ENCODE assay signal across 1 cellular context in the genomic region with DNA sequence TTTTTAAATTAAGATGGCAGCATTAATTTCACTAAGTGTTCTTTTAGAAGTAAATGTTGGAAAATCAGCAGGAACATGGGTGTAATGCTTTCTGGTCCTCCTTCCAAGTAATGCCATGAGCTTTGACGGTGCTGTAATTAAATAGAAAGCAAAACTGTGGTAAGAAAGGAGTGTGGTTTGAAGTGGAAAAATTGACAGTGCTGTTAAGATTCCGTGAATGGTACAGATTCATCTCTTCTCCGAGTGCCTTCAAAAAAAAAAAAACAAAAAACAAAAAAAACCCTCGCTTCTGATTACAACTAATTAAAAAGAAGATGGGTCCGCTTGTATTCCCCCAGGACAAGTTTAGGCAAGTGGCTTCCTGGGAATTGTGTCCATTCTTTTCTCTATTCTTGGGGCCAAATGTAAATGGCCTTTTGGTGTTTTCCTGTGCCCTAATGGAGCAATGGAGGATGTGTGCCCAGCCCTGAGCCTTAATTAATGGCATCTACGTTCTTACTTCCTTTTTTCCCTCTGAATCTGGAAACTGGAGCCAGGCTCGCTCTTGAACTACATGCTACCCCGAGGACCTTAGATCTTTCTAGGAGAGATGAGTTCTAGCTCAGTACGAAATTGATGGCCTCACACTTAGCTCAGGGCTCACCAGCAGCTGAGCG.
A peak's percentile ranks its signal among the peaks of the same experiment; 100 is the strongest.
TF ChIP-seq lines count a peak whose summit lies in the region.

No MANE protein-coding gene starts in this region.

TF ChIP-seq in GM12878, 131 proteins besides CTCF, POLR2A, EP300 and RAD21 (continued from another document and continues in another):
- TF ChIP-seq, protein P1, sequence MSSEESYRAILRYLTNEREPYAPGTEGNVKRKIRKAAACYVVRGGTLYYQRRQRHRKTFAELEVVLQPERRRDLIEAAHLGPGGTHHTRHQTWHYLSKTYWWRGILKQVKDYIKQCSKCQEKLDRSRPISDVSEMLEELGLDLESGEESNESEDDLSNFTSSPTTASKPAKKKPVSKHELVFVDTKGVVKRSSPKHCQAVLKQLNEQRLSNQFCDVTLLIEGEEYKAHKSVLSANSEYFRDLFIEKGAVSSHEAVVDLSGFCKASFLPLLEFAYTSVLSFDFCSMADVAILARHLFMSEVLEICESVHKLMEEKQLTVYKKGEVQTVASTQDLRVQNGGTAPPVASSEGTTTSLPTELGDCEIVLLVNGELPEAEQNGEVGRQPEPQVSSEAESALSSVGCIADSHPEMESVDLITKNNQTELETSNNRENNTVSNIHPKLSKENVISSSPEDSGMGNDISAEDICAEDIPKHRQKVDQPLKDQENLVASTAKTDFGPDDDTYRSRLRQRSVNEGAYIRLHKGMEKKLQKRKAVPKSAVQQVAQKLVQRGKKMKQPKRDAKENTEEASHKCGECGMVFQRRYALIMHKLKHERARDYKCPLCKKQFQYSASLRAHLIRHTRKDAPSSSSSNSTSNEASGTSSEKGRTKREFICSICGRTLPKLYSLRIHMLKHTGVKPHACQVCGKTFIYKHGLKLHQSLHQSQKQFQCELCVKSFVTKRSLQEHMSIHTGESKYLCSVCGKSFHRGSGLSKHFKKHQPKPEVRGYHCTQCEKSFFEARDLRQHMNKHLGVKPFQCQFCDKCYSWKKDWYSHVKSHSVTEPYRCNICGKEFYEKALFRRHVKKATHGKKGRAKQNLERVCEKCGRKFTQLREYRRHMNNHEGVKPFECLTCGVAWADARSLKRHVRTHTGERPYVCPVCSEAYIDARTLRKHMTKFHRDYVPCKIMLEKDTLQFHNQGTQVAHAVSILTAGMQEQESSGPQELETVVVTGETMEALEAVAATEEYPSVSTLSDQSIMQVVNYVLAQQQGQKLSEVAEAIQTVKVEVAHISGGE (CRISPR knock-in tag; IDR thresholded peaks at IDR 0.05): no peak
- TF ChIP-seq, protein P2, sequence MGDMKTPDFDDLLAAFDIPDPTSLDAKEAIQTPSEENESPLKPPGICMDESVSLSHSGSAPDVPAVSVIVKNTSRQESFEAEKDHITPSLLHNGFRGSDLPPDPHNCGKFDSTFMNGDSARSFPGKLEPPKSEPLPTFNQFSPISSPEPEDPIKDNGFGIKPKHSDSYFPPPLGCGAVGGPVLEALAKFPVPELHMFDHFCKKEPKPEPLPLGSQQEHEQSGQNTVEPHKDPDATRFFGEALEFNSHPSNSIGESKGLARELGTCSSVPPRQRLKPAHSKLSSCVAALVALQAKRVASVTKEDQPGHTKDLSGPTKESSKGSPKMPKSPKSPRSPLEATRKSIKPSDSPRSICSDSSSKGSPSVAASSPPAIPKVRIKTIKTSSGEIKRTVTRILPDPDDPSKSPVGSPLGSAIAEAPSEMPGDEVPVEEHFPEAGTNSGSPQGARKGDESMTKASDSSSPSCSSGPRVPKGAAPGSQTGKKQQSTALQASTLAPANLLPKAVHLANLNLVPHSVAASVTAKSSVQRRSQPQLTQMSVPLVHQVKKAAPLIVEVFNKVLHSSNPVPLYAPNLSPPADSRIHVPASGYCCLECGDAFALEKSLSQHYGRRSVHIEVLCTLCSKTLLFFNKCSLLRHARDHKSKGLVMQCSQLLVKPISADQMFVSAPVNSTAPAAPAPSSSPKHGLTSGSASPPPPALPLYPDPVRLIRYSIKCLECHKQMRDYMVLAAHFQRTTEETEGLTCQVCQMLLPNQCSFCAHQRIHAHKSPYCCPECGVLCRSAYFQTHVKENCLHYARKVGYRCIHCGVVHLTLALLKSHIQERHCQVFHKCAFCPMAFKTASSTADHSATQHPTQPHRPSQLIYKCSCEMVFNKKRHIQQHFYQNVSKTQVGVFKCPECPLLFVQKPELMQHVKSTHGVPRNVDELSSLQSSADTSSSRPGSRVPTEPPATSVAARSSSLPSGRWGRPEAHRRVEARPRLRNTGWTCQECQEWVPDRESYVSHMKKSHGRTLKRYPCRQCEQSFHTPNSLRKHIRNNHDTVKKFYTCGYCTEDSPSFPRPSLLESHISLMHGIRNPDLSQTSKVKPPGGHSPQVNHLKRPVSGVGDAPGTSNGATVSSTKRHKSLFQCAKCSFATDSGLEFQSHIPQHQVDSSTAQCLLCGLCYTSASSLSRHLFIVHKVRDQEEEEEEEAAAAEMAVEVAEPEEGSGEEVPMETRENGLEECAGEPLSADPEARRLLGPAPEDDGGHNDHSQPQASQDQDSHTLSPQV (IDR thresholded peaks at IDR 0.05): no peak
- TF ChIP-seq FOXK2 (IDR thresholded peaks at IDR 0.05): no peak
- no peak for TF ChIP-seq LARP7 (IDR thresholded peaks at IDR 0.05)
- TF ChIP-seq, protein P3, sequence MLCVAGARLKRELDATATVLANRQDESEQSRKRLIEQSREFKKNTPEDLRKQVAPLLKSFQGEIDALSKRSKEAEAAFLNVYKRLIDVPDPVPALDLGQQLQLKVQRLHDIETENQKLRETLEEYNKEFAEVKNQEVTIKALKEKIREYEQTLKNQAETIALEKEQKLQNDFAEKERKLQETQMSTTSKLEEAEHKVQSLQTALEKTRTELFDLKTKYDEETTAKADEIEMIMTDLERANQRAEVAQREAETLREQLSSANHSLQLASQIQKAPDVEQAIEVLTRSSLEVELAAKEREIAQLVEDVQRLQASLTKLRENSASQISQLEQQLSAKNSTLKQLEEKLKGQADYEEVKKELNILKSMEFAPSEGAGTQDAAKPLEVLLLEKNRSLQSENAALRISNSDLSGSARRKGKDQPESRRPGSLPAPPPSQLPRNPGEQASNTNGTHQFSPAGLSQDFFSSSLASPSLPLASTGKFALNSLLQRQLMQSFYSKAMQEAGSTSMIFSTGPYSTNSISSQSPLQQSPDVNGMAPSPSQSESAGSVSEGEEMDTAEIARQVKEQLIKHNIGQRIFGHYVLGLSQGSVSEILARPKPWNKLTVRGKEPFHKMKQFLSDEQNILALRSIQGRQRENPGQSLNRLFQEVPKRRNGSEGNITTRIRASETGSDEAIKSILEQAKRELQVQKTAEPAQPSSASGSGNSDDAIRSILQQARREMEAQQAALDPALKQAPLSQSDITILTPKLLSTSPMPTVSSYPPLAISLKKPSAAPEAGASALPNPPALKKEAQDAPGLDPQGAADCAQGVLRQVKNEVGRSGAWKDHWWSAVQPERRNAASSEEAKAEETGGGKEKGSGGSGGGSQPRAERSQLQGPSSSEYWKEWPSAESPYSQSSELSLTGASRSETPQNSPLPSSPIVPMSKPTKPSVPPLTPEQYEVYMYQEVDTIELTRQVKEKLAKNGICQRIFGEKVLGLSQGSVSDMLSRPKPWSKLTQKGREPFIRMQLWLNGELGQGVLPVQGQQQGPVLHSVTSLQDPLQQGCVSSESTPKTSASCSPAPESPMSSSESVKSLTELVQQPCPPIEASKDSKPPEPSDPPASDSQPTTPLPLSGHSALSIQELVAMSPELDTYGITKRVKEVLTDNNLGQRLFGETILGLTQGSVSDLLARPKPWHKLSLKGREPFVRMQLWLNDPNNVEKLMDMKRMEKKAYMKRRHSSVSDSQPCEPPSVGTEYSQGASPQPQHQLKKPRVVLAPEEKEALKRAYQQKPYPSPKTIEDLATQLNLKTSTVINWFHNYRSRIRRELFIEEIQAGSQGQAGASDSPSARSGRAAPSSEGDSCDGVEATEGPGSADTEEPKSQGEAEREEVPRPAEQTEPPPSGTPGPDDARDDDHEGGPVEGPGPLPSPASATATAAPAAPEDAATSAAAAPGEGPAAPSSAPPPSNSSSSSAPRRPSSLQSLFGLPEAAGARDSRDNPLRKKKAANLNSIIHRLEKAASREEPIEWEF (IDR thresholded peaks at IDR 0.05; ENCODE audit: insufficient replicate concordance, low read depth, low read length): no peak
- TF ChIP-seq MEF2B (IDR thresholded peaks at IDR 0.05; ENCODE audit: partially characterized antibody, poor library complexity, severe bottlenecking): peak; percentile 7
- no peak for TF ChIP-seq CHD2 (IDR thresholded peaks at IDR 0.05; ENCODE audit: borderline replicate concordance, low read depth, low read length)
- TF ChIP-seq ZSCAN29 (IDR thresholded peaks at IDR 0.05): no peak
- no peak for TF ChIP-seq SRF (IDR thresholded peaks at IDR 0.05; ENCODE audit: low read depth in 2 of 2, low read length in 2 of 2)
- TF ChIP-seq NR2C2 (IDR thresholded peaks at IDR 0.05; ENCODE audit: borderline replicate concordance, control insufficient read depth, insufficient read length, low read depth): no peak
- no peak; the same call in 1 of the 2 replicates for TF ChIP-seq MTA2 (IDR thresholded peaks at IDR 0.05; ENCODE audit: low read depth)
- TF ChIP-seq, protein P4, sequence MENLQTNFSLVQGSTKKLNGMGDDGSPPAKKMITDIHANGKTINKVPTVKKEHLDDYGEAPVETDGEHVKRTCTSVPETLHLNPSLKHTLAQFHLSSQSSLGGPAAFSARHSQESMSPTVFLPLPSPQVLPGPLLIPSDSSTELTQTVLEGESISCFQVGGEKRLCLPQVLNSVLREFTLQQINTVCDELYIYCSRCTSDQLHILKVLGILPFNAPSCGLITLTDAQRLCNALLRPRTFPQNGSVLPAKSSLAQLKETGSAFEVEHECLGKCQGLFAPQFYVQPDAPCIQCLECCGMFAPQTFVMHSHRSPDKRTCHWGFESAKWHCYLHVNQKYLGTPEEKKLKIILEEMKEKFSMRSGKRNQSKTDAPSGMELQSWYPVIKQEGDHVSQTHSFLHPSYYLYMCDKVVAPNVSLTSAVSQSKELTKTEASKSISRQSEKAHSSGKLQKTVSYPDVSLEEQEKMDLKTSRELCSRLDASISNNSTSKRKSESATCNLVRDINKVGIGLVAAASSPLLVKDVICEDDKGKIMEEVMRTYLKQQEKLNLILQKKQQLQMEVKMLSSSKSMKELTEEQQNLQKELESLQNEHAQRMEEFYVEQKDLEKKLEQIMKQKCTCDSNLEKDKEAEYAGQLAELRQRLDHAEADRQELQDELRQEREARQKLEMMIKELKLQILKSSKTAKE (IDR thresholded peaks at IDR 0.05; ENCODE audit: low read depth, poor library complexity, severe bottlenecking): peak; percentile 18
- TF ChIP-seq TCF12 (IDR thresholded peaks at IDR 0.05; ENCODE audit: low read depth, low read length): no peak
- TF ChIP-seq EZH2 (IDR thresholded peaks at IDR 0.05; ENCODE audit: borderline replicate concordance, control insufficient read depth, low read depth, low read length): no peak
- no peak for TF ChIP-seq SP1 (IDR thresholded peaks at IDR 0.05; ENCODE audit: low read depth, low read length)
- TF ChIP-seq IKZF1 (conservative IDR thresholded peaks at IDR 0.05): peak; percentile 45; the same call in 1 of the 2 replicates
- TF ChIP-seq, protein P5, sequence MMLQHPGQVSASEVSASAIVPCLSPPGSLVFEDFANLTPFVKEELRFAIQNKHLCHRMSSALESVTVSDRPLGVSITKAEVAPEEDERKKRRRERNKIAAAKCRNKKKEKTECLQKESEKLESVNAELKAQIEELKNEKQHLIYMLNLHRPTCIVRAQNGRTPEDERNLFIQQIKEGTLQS (IDR thresholded peaks at IDR 0.05; ENCODE audit: borderline replicate concordance, extremely low read depth, low read depth, low read length): no peak
- TF ChIP-seq BACH1 (IDR thresholded peaks at IDR 0.05; ENCODE audit: borderline replicate concordance): no peak; the same call in 1 of the 2 replicates
- TF ChIP-seq BHLHE40 (IDR thresholded peaks at IDR 0.05; ENCODE audit: borderline replicate concordance in 1 of 2, low read depth in 2 of 2, low read length in 1 of 2): no peak
- no peak for TF ChIP-seq SUPT20H (IDR thresholded peaks at IDR 0.05; ENCODE audit: borderline replicate concordance, control insufficient read depth, low read depth, low read length)
- TF ChIP-seq CEBPB (IDR thresholded peaks at IDR 0.05; ENCODE audit: borderline replicate concordance in 1 of 2, low read depth in 2 of 2, low read length in 2 of 2): no peak
- TF ChIP-seq, protein P6, sequence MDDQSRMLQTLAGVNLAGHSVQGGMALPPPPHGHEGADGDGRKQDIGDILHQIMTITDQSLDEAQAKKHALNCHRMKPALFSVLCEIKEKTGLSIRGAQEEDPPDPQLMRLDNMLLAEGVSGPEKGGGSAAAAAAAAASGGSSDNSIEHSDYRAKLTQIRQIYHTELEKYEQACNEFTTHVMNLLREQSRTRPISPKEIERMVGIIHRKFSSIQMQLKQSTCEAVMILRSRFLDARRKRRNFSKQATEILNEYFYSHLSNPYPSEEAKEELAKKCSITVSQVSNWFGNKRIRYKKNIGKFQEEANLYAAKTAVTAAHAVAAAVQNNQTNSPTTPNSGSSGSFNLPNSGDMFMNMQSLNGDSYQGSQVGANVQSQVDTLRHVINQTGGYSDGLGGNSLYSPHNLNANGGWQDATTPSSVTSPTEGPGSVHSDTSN (IDR thresholded peaks at IDR 0.05; ENCODE audit: insufficient replicate concordance, low read depth, low read length): no peak
- TF ChIP-seq, protein P7, sequence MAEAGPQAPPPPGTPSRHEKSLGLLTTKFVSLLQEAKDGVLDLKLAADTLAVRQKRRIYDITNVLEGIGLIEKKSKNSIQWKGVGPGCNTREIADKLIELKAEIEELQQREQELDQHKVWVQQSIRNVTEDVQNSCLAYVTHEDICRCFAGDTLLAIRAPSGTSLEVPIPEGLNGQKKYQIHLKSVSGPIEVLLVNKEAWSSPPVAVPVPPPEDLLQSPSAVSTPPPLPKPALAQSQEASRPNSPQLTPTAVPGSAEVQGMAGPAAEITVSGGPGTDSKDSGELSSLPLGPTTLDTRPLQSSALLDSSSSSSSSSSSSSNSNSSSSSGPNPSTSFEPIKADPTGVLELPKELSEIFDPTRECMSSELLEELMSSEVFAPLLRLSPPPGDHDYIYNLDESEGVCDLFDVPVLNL (IDR thresholded peaks at IDR 0.05; ENCODE audit: low read depth, low read length): no peak
- TF ChIP-seq, protein P8, sequence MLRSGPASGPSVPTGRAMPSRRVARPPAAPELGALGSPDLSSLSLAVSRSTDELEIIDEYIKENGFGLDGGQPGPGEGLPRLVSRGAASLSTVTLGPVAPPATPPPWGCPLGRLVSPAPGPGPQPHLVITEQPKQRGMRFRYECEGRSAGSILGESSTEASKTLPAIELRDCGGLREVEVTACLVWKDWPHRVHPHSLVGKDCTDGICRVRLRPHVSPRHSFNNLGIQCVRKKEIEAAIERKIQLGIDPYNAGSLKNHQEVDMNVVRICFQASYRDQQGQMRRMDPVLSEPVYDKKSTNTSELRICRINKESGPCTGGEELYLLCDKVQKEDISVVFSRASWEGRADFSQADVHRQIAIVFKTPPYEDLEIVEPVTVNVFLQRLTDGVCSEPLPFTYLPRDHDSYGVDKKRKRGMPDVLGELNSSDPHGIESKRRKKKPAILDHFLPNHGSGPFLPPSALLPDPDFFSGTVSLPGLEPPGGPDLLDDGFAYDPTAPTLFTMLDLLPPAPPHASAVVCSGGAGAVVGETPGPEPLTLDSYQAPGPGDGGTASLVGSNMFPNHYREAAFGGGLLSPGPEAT (IDR thresholded peaks at IDR 0.05; ENCODE audit: low read depth): peak; percentile 80
- TF ChIP-seq SREBF1 (IDR thresholded peaks at IDR 0.05; ENCODE audit: low read length): no peak
- TF ChIP-seq, protein P9, sequence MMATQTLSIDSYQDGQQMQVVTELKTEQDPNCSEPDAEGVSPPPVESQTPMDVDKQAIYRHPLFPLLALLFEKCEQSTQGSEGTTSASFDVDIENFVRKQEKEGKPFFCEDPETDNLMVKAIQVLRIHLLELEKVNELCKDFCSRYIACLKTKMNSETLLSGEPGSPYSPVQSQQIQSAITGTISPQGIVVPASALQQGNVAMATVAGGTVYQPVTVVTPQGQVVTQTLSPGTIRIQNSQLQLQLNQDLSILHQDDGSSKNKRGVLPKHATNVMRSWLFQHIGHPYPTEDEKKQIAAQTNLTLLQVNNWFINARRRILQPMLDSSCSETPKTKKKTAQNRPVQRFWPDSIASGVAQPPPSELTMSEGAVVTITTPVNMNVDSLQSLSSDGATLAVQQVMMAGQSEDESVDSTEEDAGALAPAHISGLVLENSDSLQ (IDR thresholded peaks at IDR 0.05): no peak; the same call in 1 of the 2 replicates
- no peak for TF ChIP-seq WRNIP1 (IDR thresholded peaks at IDR 0.05; ENCODE audit: borderline replicate concordance, low read depth, low read length)
- peak; percentile 40 to 65; a peak in 2 of 4 replicates for TF ChIP-seq IKZF2 (IDR thresholded peaks at IDR 0.05)
- no peak for TF ChIP-seq EED (IDR thresholded peaks at IDR 0.05; ENCODE audit: low read depth)
